Comparison of ENCODE assay signal across 16 cellular contexts in the genomic region with DNA sequence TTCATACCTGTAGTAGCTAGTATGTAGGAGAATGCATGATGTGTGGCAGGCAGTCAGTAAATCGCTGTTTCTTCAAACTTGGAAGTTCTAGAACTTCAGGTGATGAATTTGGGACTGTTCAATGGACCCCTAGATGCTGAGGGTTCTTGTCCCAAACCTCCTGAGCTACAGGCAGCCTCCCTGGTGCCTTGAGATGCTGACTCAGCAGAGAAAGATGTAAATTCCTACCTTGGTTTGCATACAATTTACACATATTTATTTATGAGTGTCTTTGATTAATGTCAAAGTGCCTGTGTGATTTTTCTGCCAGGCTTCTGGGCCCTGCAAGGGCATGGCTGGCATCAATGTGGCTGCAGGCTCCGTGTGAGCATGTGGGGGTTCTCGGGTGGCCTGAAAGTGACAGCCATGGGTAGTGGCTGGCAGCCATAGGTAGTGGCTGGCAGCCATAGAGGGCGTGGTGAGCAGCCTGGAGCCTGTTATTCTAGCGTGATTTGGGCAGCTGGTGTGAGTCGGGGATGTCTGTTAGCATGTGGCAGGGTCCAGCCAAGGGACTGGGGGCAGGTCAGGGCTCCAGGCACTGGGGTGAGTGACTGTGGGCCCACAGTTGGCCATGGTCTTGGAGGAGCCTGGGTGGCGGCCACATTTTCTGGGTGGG. TPM values are rescaled to one million over a fixed set of nuclear protein-coding genes. Genes with fewer than 3 reads are reported as not detected.
"Had no signal": no experiment of that assay in that cellular context is flagged by ENCODE, and none has a peak within 500 bp of the region (broad histone marks: within the 10 kb centered on the region; RNA-seq: fewer than 3 reads in every experiment).

No MANE protein-coding gene starts in this region.

- H3K4me1 ChIP-seq: sigmoid colon, spleen had no signal

- H3K9me3 Mint-ChIP-seq: activated naive CD4-positive, alpha-beta T cell treated with anti-CD3 and anti-CD28 coated beads for 36 hours; nephron; stimulated activated naive CD8-positive, alpha-beta T cell treated with anti-CD3 and anti-CD28 coated beads, Interleukin-15, amount 100 ng/mL, for 72 hours; T-helper 2 cell treated with Interferon-gamma antibody and Interleukin-4, amounts not matched to agents 5 μg/mL and 100 μg/mL, for 36 hours; type B pancreatic cell had no signal

- H3K36me3 Mint-ChIP-seq: type B pancreatic cell had no signal

- H3K27me3 ChIP-seq: cardiac muscle cell, hepatocyte had no signal

- H3K4me3 Mint-ChIP-seq: activated naive CD4-positive, alpha-beta T cell treated with anti-CD3 and anti-CD28 coated beads for 36 hours; nephron; stimulated activated naive CD8-positive, alpha-beta T cell treated with anti-CD3 and anti-CD28 coated beads, Interleukin-15, amount 100 ng/mL, for 72 hours; T-helper 2 cell treated with Interferon-gamma antibody and Interleukin-4, amounts not matched to agents 5 μg/mL and 100 μg/mL, for 36 hours; type B pancreatic cell had no signal

- H3K27ac ChIP-seq: cardiac muscle cell, hepatocyte, sigmoid colon, spleen had no signal

- H3K79me2 ChIP-seq: hepatocyte had no signal

- H3K4me3 ChIP-seq: cardiac muscle cell, hepatocyte, sigmoid colon, spleen had no signal

- H2AFZ ChIP-seq: hepatocyte had no signal

- H3K36me3 ChIP-seq: cardiac muscle cell, sigmoid colon, spleen had no signal

- H3K27ac Mint-ChIP-seq: activated naive CD4-positive, alpha-beta T cell treated with anti-CD3 and anti-CD28 coated beads for 36 hours; nephron; stimulated activated naive CD8-positive, alpha-beta T cell treated with anti-CD3 and anti-CD28 coated beads, Interleukin-15, amount 100 ng/mL, for 72 hours; T-helper 2 cell treated with Interferon-gamma antibody and Interleukin-4, amounts not matched to agents 5 μg/mL and 100 μg/mL, for 36 hours; type B pancreatic cell had no signal

- DNase-seq: activated naive CD4-positive, alpha-beta T cell treated with anti-CD3 and anti-CD28 coated beads for 36 hours; islet precursor cell; mesenchymal stem cell; sigmoid colon; spleen; stimulated activated naive CD8-positive, alpha-beta T cell treated with anti-CD3 and anti-CD28 coated beads, Interleukin-15, amount 100 ng/mL, for 72 hours; SW 1271 had no signal

- H3K4me2 ChIP-seq: hepatocyte had no signal

- H3K9me3 ChIP-seq: sigmoid colon, spleen had no signal

- ATAC-seq: activated CD4-positive, CD25-positive, alpha-beta regulatory T cell treated with anti-CD3 and anti-CD28 coated beads, Interleukin-2, amount 50 U/mL, for 24 hours; stimulated activated naive CD8-positive, alpha-beta T cell treated with anti-CD3 and anti-CD28 coated beads, Interleukin-15, amount 100 ng/mL, for 72 hours had no signal

RNA-seq across cellular contexts. Expression of gene POU3F1, which starts 13.2 kb away (rescaled TPM):
- total RNA-seq: activated naive CD4-positive, alpha-beta T cell treated with anti-CD3 and anti-CD28 coated beads for 36 hours; glomerular endothelial cell; hepatocyte; liver; pulmonary artery endothelial cell; sigmoid colon had no signal
